In genomic region chr6:73134588-73134987, GRCh38 we compare ENCODE assay signal across 9 cellular contexts.
DNase-seq lines count a peak whose midpoint lies in the region; ATAC-seq, FAIRE-seq and TF ChIP-seq lines count a peak whose summit lies in the region.
"Had no signal": no experiment of that assay in that cellular context is flagged by ENCODE, and none has a peak within 500 bp of the region (broad histone marks: within the 10 kb centered on the region; RNA-seq: fewer than 3 reads in every experiment).

No MANE protein-coding gene starts in this region.

- no peaks in the 10 kb centered on the region for H3K4me1 ChIP-seq in endothelial cell of umbilical vein (ENCODE audit: control insufficient read depth, extremely low read depth, insufficient read depth, low read length)
- no peaks in the 10 kb centered on the region for H3K4me1 ChIP-seq in smooth muscle cell (ENCODE audit: low read depth)

- POLR2A ChIA-PET in endothelial cell of umbilical vein (lab: Charles Lee): no interaction called here

- H3K79me2 ChIP-seq in endothelial cell of umbilical vein (ENCODE audit: control insufficient read depth, insufficient read depth, low read length) (no peaks in the 10 kb centered on the region), smooth muscle cell (ENCODE audit: low read depth) (no peaks in the 10 kb centered on the region)

- no peak for TF ChIP-seq POLR2A in endothelial cell of umbilical vein (IDR thresholded peaks at IDR 0.05; ENCODE audit: low read depth, low read length)

- TF ChIP-seq CTCF in endothelial cell of umbilical vein (IDR thresholded peaks at IDR 0.05; ENCODE audit: extremely low read depth in 1 of 2, insufficient read depth in 1 of 2, low read depth in 1 of 2, low read length in 2 of 2) (peak; percentile 59 to 80), smooth muscle cell (IDR thresholded peaks at IDR 0.05; ENCODE audit: borderline replicate concordance, insufficient read depth, poor library complexity, severe bottlenecking) (peak; percentile 46)

- CTCF ChIA-PET in endothelial cell of umbilical vein (lab: Charles Lee): interaction anchor here (0.8 to 13.7 kb wide), 18 partner anchors 8 to 889 kb away, joined by 3 to 731 read pairs (median 5); partner anchors contain the start of gene KCNQ5

- no peak overlapping the region for H3K4me2 ChIP-seq in endothelial cell of umbilical vein (ENCODE audit: insufficient read depth, low read length)
- H3K4me2 ChIP-seq in smooth muscle cell: no peak overlapping the region

- dilution Hi-C loops in endothelial cell of umbilical vein (cut with MboI; ENCODE audit: extremely low pct_ligation_motif_present, low sequenced_read_pairs): no loop called here

- H3K27ac ChIP-seq in endothelial cell of umbilical vein (ENCODE audit: insufficient read depth, low read depth, low read length): no peak overlapping the region
- no peak overlapping the region for H3K27ac ChIP-seq in smooth muscle cell (ENCODE audit: low read depth)

- H3K27me3 ChIP-seq in endothelial cell of umbilical vein (ENCODE audit: control insufficient read depth in 2 of 2, insufficient read depth in 2 of 2, low read length in 2 of 2) (peaks cover 5 to 16% of the 10 kb centered on the region in 2 experiments), smooth muscle cell (ENCODE audit: low read depth) (no peaks in the 10 kb centered on the region)

- H3K4me3 ChIP-seq in endothelial cell of umbilical vein (replicated peaks in 1 of 3; ENCODE audit: insufficient read depth in 1 of 3, low read depth in 1 of 3, low read length in 3 of 3) (no peak overlapping the region), smooth muscle cell (no peak overlapping the region)

- intact Hi-C loops in endothelial cell of umbilical vein (cut with micrococcal nuclease): no loop called here

- no peaks in the 10 kb centered on the region for H3K9me3 ChIP-seq in endothelial cell of umbilical vein (replicated peaks; ENCODE audit: control insufficient read depth, insufficient read depth, low read length)
- no peaks in the 10 kb centered on the region for H3K9me3 ChIP-seq in smooth muscle cell (replicated peaks; ENCODE audit: low read depth)

- BruUV-seq in endothelial cell of umbilical vein (replicated peaks; lab: Mats Ljungman, UMichigan): no TSS peak

- H3F3A ChIP-seq in smooth muscle cell (ENCODE audit: low read depth): no peaks in the 10 kb centered on the region

- H4K20me1 ChIP-seq in endothelial cell of umbilical vein (replicated peaks; ENCODE audit: control insufficient read depth, extremely low read depth, insufficient read depth, low read length) (no peaks in the 10 kb centered on the region), smooth muscle cell (ENCODE audit: low read depth) (no peaks in the 10 kb centered on the region)

- DNase-seq in DMS 273 (lab: John Stamatoyannopoulos, UW; ENCODE audit: unreplicated experiment): peak; percentile 40
- DNase-seq in DMS 273 treated with DMSO at 0.1 percent for 48 hours (lab: John Stamatoyannopoulos, UW): no peak
- peak; percentile 25 for DNase-seq in NCI-H2171 (lab: John Stamatoyannopoulos, UW)
- peak; percentile 47 for DNase-seq in endothelial cell of umbilical vein (ENCODE audit: low read depth, low spot score)
- DNase-seq in smooth muscle cell (lab: John Stamatoyannopoulos, UW; ENCODE audit: unreplicated experiment): no peak
- no peak for DNase-seq in SKM-1 treated with dmso at 0.1 percent for 144 hours (lab: John Stamatoyannopoulos, UW; ENCODE audit: unreplicated experiment)

- peak; percentile 43 for FAIRE-seq in endothelial cell of umbilical vein (lab: Jason Lieb, UNC)
- FAIRE-seq: A204.1 had no signal

- no peaks in the 10 kb centered on the region for H3K9me1 ChIP-seq in endothelial cell of umbilical vein (replicated peaks; ENCODE audit: control insufficient read depth, extremely low read depth, insufficient read depth, low read length)

- H3K36me3 ChIP-seq in endothelial cell of umbilical vein (ENCODE audit: control insufficient read depth in 2 of 2, extremely low read depth in 1 of 2, insufficient read depth in 2 of 2, low read length in 2 of 2): no peaks in the 10 kb centered on the region
- no peaks in the 10 kb centered on the region for H3K36me3 ChIP-seq in smooth muscle cell (ENCODE audit: low read depth)

- no peak overlapping the region for H2AFZ ChIP-seq in endothelial cell of umbilical vein (ENCODE audit: low read depth, low read length)
- H2AFZ ChIP-seq in smooth muscle cell (ENCODE audit: low read depth): no peak overlapping the region

- H3K9ac ChIP-seq in endothelial cell of umbilical vein (replicated peaks; ENCODE audit: extremely low read depth, insufficient read depth, low read length): no peak overlapping the region
- no peak overlapping the region for H3K9ac ChIP-seq in smooth muscle cell (ENCODE audit: low read depth)

- 37% methylated on average over 11 of the region's 11 CpGs for whole genome bisulfite sequencing in smooth muscle cell (ENCODE audit: low lambda C conversion rate)

- no peak for ATAC-seq in GM21576 (IDR thresholded peaks at IDR 0.05; ENCODE audit: unreplicated experiment)
- ATAC-seq in GM21737 (IDR thresholded peaks at IDR 0.05; ENCODE audit: unreplicated experiment): no peak

TF ChIP-seq in endothelial cell of umbilical vein, 7 proteins besides CTCF, POLR2A, EP300 and RAD21:
- no peak for TF ChIP-seq MYC (IDR thresholded peaks at IDR 0.05; ENCODE audit: low read depth, low read length)
- TF ChIP-seq MAX (IDR thresholded peaks at IDR 0.05; ENCODE audit: insufficient read depth, insufficient read length): no peak
- no peak for TF ChIP-seq FOS (IDR thresholded peaks at IDR 0.05; ENCODE audit: borderline replicate concordance, insufficient read depth, low read length)
- no peak for TF ChIP-seq JUN (IDR thresholded peaks at IDR 0.05; ENCODE audit: borderline replicate concordance, insufficient read depth, insufficient read length, low read depth)
- no peak for TF ChIP-seq GATA2 (IDR thresholded peaks at IDR 0.05; ENCODE audit: insufficient read depth, insufficient read length, low read depth, low read length)
- no peak for TF ChIP-seq EZH2 (IDR thresholded peaks at IDR 0.05; ENCODE audit: borderline replicate concordance, low read depth, low read length, severe bottlenecking)
- no peak for TF ChIP-seq POLR2AphosphoS5 (IDR thresholded peaks at IDR 0.05; ENCODE audit: insufficient read depth, low read depth, low read length)

Comparison
In these comparisons a context has a peak if more than half of its experiments do, and no peak if none do; other contexts are left out.
1. DNase-seq: peak in DMS 273 (single experiment), NCI-H2171 (single experiment) and endothelial cell of umbilical vein (single experiment); none in DMS 273 treated with DMSO at 0.1 percent for 48 hours (single experiment), smooth muscle cell (single experiment) and SKM-1 treated with dmso at 0.1 percent for 144 hours (single experiment).